ENCODE assay signal across 24 cellular contexts in the genomic region with DNA sequence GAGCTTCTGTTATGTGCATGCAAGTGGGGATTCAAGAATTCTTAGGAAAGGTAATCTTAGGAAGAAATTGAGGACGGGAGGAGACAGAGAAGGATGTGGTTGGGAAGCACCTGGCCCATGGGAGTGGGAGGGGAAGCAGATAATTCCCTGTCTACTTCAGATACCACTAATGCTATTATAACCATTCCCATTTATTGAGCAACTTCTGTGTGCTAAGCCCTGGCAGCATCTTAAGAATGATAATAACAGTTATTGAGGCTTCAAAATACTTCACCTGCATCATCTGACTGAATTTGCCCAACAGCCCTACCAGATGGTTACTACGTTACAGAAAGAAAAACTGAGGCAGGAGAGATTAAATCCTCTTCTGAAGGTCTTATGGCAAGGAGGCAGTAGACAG.
DNase-seq lines count a peak whose midpoint lies in the region; ATAC-seq and TF ChIP-seq lines count a peak whose summit lies in the region.
"Had no signal": no experiment of that assay in that cellular context is flagged by ENCODE, and none has a peak within 500 bp of the region (broad histone marks: within the 10 kb centered on the region; RNA-seq: fewer than 3 reads in every experiment).

No MANE protein-coding gene starts in this region.

- peaks cover 2% of the 10 kb centered on the region for H3K9me3 Mint-ChIP-seq in nephron

- no peaks in the 10 kb centered on the region for H3K36me3 Mint-ChIP-seq in nephron (ENCODE audit: low read depth)

- no peak overlapping the region for H3K4me3 ChIP-seq in AG10803 (ENCODE audit: low read length)
- H3K4me3 ChIP-seq: A549, K562, SJSA1 had no signal

- TF ChIP-seq CTCF in AG10803 (conservative IDR thresholded peaks at IDR 0.05; ENCODE audit: low read length) (no peak), nephron (IDR thresholded peaks at IDR 0.05; ENCODE audit: unreplicated experiment in 3 of 3) (no peak)

- peak overlapping the region in 2 of 3 experiments; percentile 13 to 40 for H3K4me3 Mint-ChIP-seq in nephron
- H3K4me3 Mint-ChIP-seq: HFFc6 had no signal

- ATAC-seq in HG03442 (IDR thresholded peaks at IDR 0.05; ENCODE audit: unreplicated experiment): no peak
- ATAC-seq: K562 had no signal

- DNase-seq in AG10803 (ENCODE audit: low read depth) (peak; percentile 24), HuH-7.5 (ENCODE audit: low spot score) (peak; percentile 1), epithelial cell of prostate (ENCODE audit: low read depth, low spot score) (no peak), islet precursor cell (no peak), hepatic stellate cell (ENCODE audit: low spot score) (no peak), NCI-H2081 (lab: John Stamatoyannopoulos, UW) (no peak)
- DNase-seq: BE2C; DMS 273 treated with DMSO at 0.1 percent for 48 hours; DMS79 treated with DMSO at 0.1 percent for 48 hours; HFFc6; MM.1S; NCI-H1048; NCI-H1417 treated with DMSO at 0.1 percent for 48 hours; NCI-H187 treated with DMSO at 0.1 percent for 48 hours; NCI-H2227 treated with DMSO at 0.1 percent for 48 hours; NCI-H510A treated with DMSO at 0.1 percent for 48 hours; NCI-H748 treated with DMSO at 0.1 percent for 48 hours; NK-92 treated with Interleukin-12 subunit alpha and Interleukin-12 subunit beta, amount 100 ng/mL, for 24 hours; Peyer's patch had no signal

- peak overlapping the region; percentile 73 for H3K27ac ChIP-seq in epithelial cell of prostate
- H3K27ac ChIP-seq: Peyer's patch, SJSA1 had no signal

- H3K4me1 Mint-ChIP-seq in nephron: peaks cover 6% of the 10 kb centered on the region

- H3K27me3 Mint-ChIP-seq in nephron (ENCODE audit: low read depth): peaks cover 88% of the 10 kb centered on the region

- peak overlapping the region in 1 of 3 experiments; percentile 55 for H3K27ac Mint-ChIP-seq in nephron
- H3K27ac Mint-ChIP-seq: HFFc6 had no signal

Comparison
In these comparisons a context has a peak if more than half of its experiments do, and no peak if none do; other contexts are left out.
1. DNase-seq: peak in AG10803 (single experiment) and HuH-7.5 (single experiment); none in epithelial cell of prostate (single experiment), islet precursor cell (single experiment), hepatic stellate cell (single experiment) and NCI-H2081 (0 of 2).